ENCODE assay signal across 17 cellular contexts in the genomic region with DNA sequence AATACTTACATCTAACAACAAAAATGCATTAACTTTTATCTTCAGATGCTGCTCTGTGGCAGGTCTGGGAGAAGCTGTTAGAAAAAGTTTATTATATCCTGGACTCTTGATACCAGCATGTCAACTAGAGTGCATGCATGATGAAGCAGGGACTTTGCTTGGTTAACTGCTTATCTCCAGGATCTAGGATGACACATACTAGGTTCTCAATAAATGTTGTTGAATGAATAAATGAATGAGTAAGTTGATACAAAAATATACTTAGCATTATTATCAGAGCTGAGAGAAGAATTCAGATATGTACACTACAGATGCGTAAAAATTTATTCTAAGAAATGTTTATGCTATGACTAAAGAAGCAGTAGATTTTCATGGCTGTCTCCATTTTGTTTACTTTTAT.
A peak's percentile ranks its signal among the peaks of the same experiment; 100 is the strongest.
DNase-seq lines count a peak whose midpoint lies in the region; ATAC-seq, FAIRE-seq and TF ChIP-seq lines count a peak whose summit lies in the region.
"Had no signal": no experiment of that assay in that cellular context is flagged by ENCODE, and none has a peak within 500 bp of the region (broad histone marks: within the 10 kb centered on the region; RNA-seq: fewer than 3 reads in every experiment).

No MANE protein-coding gene starts in this region.

- H2AFZ ChIP-seq in mammary epithelial cell (ENCODE audit: low read depth, low read length) (no peak overlapping the region), endothelial cell of umbilical vein (ENCODE audit: low read depth, low read length) (no peak overlapping the region)

- no peaks in the 10 kb centered on the region for H3K9me1 ChIP-seq in endothelial cell of umbilical vein (replicated peaks; ENCODE audit: control insufficient read depth, extremely low read depth, insufficient read depth, low read length)

- no peak overlapping the region for H3K4me2 ChIP-seq in mammary epithelial cell (ENCODE audit: insufficient read depth, low read depth, low read length)
- H3K4me2 ChIP-seq in endothelial cell of umbilical vein (ENCODE audit: insufficient read depth, low read length) = no peak overlapping the region
- H3K4me2 ChIP-seq: BLaER1 had no signal

- no peaks in the 10 kb centered on the region for H3K36me3 Mint-ChIP-seq in nephron progenitor cell (ENCODE audit: low read depth)

- no peak overlapping the region for H3K27ac ChIP-seq in mammary epithelial cell (ENCODE audit: insufficient read depth, low read depth, low read length)
- H3K27ac ChIP-seq in breast epithelium = no peak overlapping the region
- H3K27ac ChIP-seq in RWPE2 (ENCODE audit: poor library complexity, severe bottlenecking) = peak overlapping the region; percentile 69
- no peak overlapping the region for H3K27ac ChIP-seq in endothelial cell of umbilical vein (ENCODE audit: insufficient read depth, low read depth, low read length)
- H3K27ac ChIP-seq in gastroesophageal sphincter = no peak overlapping the region
- H3K27ac ChIP-seq: 22Rv1, BLaER1, HL-60 had no signal

- 94% methylated on average over 1 of the region's 1 CpG for WGBS in mammary epithelial cell (ENCODE audit: low coverage, missing lambda C conversion rate)
- WGBS in gastroesophageal sphincter (ENCODE audit: low coverage in 1 of 2), 2 donors = 100% methylated on average over 1 of the region's 1 CpG

- dilution Hi-C loops in mammary epithelial cell (cut with HindIII; ENCODE audit: low sequenced_read_pairs) (no loop called here), endothelial cell of umbilical vein (cut with MboI; ENCODE audit: extremely low pct_ligation_motif_present, low sequenced_read_pairs) (no loop called here)

- TF ChIP-seq POLR2A in breast epithelium (IDR thresholded peaks at IDR 0.05) (no peak), endothelial cell of umbilical vein (IDR thresholded peaks at IDR 0.05; ENCODE audit: low read depth, low read length) (no peak), gastroesophageal sphincter (IDR thresholded peaks at IDR 0.05) (no peak)

- H3K79me2 ChIP-seq in mammary epithelial cell (ENCODE audit: insufficient read depth, low read length) (no peaks in the 10 kb centered on the region), endothelial cell of umbilical vein (ENCODE audit: control insufficient read depth, insufficient read depth, low read length) (no peaks in the 10 kb centered on the region)

- ATAC-seq in RWPE2 (ENCODE audit: low read depth) (no peak), gastroesophageal sphincter (no peak)
- ATAC-seq: K562 had no signal

- H3K4me1 Mint-ChIP-seq in nephron progenitor cell = peaks cover 5% of the 10 kb centered on the region

- H3K9me3 ChIP-seq in mammary epithelial cell (replicated peaks; ENCODE audit: insufficient read depth, low read length) (no peaks in the 10 kb centered on the region), breast epithelium (no peaks in the 10 kb centered on the region), RWPE2 (ENCODE audit: severe bottlenecking) (no peaks in the 10 kb centered on the region), endothelial cell of umbilical vein (replicated peaks; ENCODE audit: control insufficient read depth, insufficient read depth, low read length) (no peaks in the 10 kb centered on the region), gastroesophageal sphincter (no peaks in the 10 kb centered on the region)
- H3K9me3 ChIP-seq: BLaER1 had no signal

- POLR2A ChIA-PET in endothelial cell of umbilical vein (lab: Charles Lee) = no interaction called here

- no peak overlapping the region for H3K27ac Mint-ChIP-seq in nephron progenitor cell

- no peaks in the 10 kb centered on the region for H3K27me3 Mint-ChIP-seq in nephron progenitor cell (ENCODE audit: low read depth, poor library complexity)

- H3K4me1 ChIP-seq in mammary epithelial cell (ENCODE audit: insufficient read depth, low read length) (peaks cover 22% of the 10 kb centered on the region), breast epithelium (no peaks in the 10 kb centered on the region), RWPE2 (ENCODE audit: insufficient read depth, poor library complexity, severe bottlenecking) (peaks cover 24% of the 10 kb centered on the region), endothelial cell of umbilical vein (ENCODE audit: control insufficient read depth, extremely low read depth, insufficient read depth, low read length) (no peaks in the 10 kb centered on the region), gastroesophageal sphincter (peaks cover 0 to 10% (median 3%) of the 10 kb centered on the region in 3 donors)
- H3K4me1 ChIP-seq: BLaER1 had no signal

- BruUV-seq in mammary epithelial cell (replicated peaks; lab: Mats Ljungman, UMichigan) (no TSS peak), endothelial cell of umbilical vein (replicated peaks; lab: Mats Ljungman, UMichigan) (no TSS peak)

- H3K4me3 ChIP-seq in mammary epithelial cell (replicated peaks in 1 of 3; ENCODE audit: insufficient read depth in 1 of 3, low read depth in 2 of 3, low read length in 3 of 3) (no peak overlapping the region), breast epithelium (no peak overlapping the region), RWPE2 (ENCODE audit: severe bottlenecking) (no peak overlapping the region), endothelial cell of umbilical vein (replicated peaks in 1 of 3; ENCODE audit: insufficient read depth in 1 of 3, low read depth in 1 of 3, low read length in 3 of 3) (no peak overlapping the region), gastroesophageal sphincter (no peak overlapping the region)
- H3K4me3 ChIP-seq: BLaER1, K562 had no signal

- in situ Hi-C loops in mammary epithelial cell (cut with MboI; ENCODE audit: low sequenced_read_pairs in 2 of 2) = no loop called here

- CTCF ChIA-PET in mammary epithelial cell (lab: Charles Lee; ENCODE audit: low non-redundant PET) = no interaction called here
- CTCF ChIA-PET in endothelial cell of umbilical vein (lab: Charles Lee) = interaction anchor here (1.6 kb wide), 1 partner anchor 10 kb away, joined by 4 read pairs; no protein-coding TSS in a partner anchor

- H3K27me3 ChIP-seq in mammary epithelial cell (ENCODE audit: insufficient read depth, low read length) (no peaks in the 10 kb centered on the region), breast epithelium (no peaks in the 10 kb centered on the region), RWPE2 (ENCODE audit: insufficient read depth, poor library complexity, severe bottlenecking) (no peaks in the 10 kb centered on the region), endothelial cell of umbilical vein (ENCODE audit: control insufficient read depth in 2 of 2, insufficient read depth in 2 of 2, low read length in 2 of 2) (no peaks in the 10 kb centered on the region), gastroesophageal sphincter (no peaks in the 10 kb centered on the region)
- H3K27me3 ChIP-seq: BLaER1 had no signal

- H3K36me3 ChIP-seq in mammary epithelial cell (ENCODE audit: insufficient read depth, low read length) = no peaks in the 10 kb centered on the region
- H3K36me3 ChIP-seq in breast epithelium = no peaks in the 10 kb centered on the region
- H3K36me3 ChIP-seq in RWPE2 (ENCODE audit: low read depth) = no peaks in the 10 kb centered on the region
- no peaks in the 10 kb centered on the region for H3K36me3 ChIP-seq in endothelial cell of umbilical vein (ENCODE audit: control insufficient read depth in 2 of 2, extremely low read depth in 1 of 2, insufficient read depth in 2 of 2, low read length in 2 of 2)
- no peaks in the 10 kb centered on the region for H3K36me3 ChIP-seq in gastroesophageal sphincter
- H3K36me3 ChIP-seq: BLaER1 had no signal

- H3K9ac ChIP-seq in mammary epithelial cell (ENCODE audit: insufficient read depth, low read length) (no peak overlapping the region), endothelial cell of umbilical vein (replicated peaks; ENCODE audit: extremely low read depth, insufficient read depth, low read length) (no peak overlapping the region)
- H3K9ac ChIP-seq: BLaER1 had no signal

- DNase-seq in mammary epithelial cell = peak; percentile 51
- no peak for DNase-seq in breast epithelium (ENCODE audit: low spot score in 2 of 2)
- no peak for DNase-seq in RWPE2 (ENCODE audit: low spot score)
- DNase-seq in endothelial cell of umbilical vein (ENCODE audit: low read depth, low spot score) = no peak
- DNase-seq in urothelium cell line (ENCODE audit: low spot score) = no peak
- no peak for DNase-seq in NCI-H187 treated with DMSO at 0.1 percent for 48 hours (lab: John Stamatoyannopoulos, UW)
- DNase-seq in nephron progenitor cell = no peak
- DNase-seq: AML-193, Calu3, DND-41, HCEC 1CT had no signal

- FAIRE-seq in endothelial cell of umbilical vein (lab: Jason Lieb, UNC) = no peak
- peak; percentile 20 for FAIRE-seq in urothelium cell line (lab: Jason Lieb, UNC)
- FAIRE-seq: GM12892, K562 had no signal

- no peak for TF ChIP-seq CTCF in mammary epithelial cell (conservative IDR thresholded peaks at IDR 0.05 in 1 of 2, IDR thresholded peaks at IDR 0.05 in 1 of 2; ENCODE audit: extremely low read depth in 1 of 2, insufficient read depth in 1 of 2, low read depth in 1 of 2, low read length in 2 of 2)
- TF ChIP-seq CTCF in breast epithelium (IDR thresholded peaks at IDR 0.05) = no peak
- TF ChIP-seq CTCF in RWPE2 (IDR thresholded peaks at IDR 0.05; ENCODE audit: poor library complexity, severe bottlenecking) = no peak
- no peak for TF ChIP-seq CTCF in endothelial cell of umbilical vein (IDR thresholded peaks at IDR 0.05; ENCODE audit: extremely low read depth in 1 of 2, insufficient read depth in 1 of 2, low read depth in 1 of 2, low read length in 2 of 2)
- no peak for TF ChIP-seq CTCF in gastroesophageal sphincter (IDR thresholded peaks at IDR 0.05)
- no peak for TF ChIP-seq CTCF in nephron progenitor cell (IDR thresholded peaks at IDR 0.05)

- TF ChIP-seq EP300 in gastroesophageal sphincter (IDR thresholded peaks at IDR 0.05) = no peak

- intact Hi-C loops in mammary epithelial cell (cut with micrococcal nuclease) (no loop called here), breast epithelium (cut with DNase I; ENCODE audit: low total_unique reads) (no loop called here), endothelial cell of umbilical vein (cut with micrococcal nuclease) (no loop called here)

- H4K20me1 ChIP-seq in mammary epithelial cell (ENCODE audit: insufficient read depth, low read length) = no peaks in the 10 kb centered on the region
- H4K20me1 ChIP-seq in endothelial cell of umbilical vein (replicated peaks; ENCODE audit: control insufficient read depth, extremely low read depth, insufficient read depth, low read length) = no peaks in the 10 kb centered on the region
- H4K20me1 ChIP-seq: BLaER1 had no signal

- H3K9me3 Mint-ChIP-seq in nephron progenitor cell = no peaks in the 10 kb centered on the region

- H3K4me3 Mint-ChIP-seq in nephron progenitor cell = no peak overlapping the region

TF ChIP-seq in endothelial cell of umbilical vein, 7 proteins besides CTCF, POLR2A, EP300 and RAD21 (continues in another document):
- TF ChIP-seq MYC (IDR thresholded peaks at IDR 0.05; ENCODE audit: low read depth, low read length) (no peak), JUN (IDR thresholded peaks at IDR 0.05; ENCODE audit: borderline replicate concordance, insufficient read depth, insufficient read length, low read depth) (no peak), POLR2AphosphoS5 (IDR thresholded peaks at IDR 0.05; ENCODE audit: insufficient read depth, low read depth, low read length) (no peak)
- TF ChIP-seq, protein P1, sequence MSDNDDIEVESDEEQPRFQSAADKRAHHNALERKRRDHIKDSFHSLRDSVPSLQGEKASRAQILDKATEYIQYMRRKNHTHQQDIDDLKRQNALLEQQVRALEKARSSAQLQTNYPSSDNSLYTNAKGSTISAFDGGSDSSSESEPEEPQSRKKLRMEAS (IDR thresholded peaks at IDR 0.05; ENCODE audit: insufficient read depth, insufficient read length) = no peak
